In the genomic region with DNA sequence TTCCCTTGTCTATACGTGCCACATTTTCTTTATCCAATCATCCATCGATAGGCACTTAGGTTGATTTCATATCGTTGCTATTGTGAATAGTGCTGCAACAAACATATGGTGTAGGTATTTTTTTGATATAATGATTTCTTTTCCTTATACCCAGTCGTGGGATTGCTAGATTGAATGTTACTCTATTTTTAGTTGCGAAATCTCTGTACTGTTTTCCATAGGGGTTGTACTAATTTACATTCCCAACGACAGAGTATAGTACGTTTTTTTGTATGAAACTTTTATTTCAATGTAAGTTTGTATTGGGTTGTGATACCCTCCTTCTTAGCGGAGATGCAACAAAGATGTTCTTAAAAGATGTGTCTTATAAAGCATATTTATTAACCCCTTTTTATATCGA, we compare ENCODE assay signal across 24 cellular contexts. TPM values are rescaled to one million over a fixed set of nuclear protein-coding genes. Genes with fewer than 3 reads are reported as not detected.
DNase-seq lines count a peak whose midpoint lies in the region; ATAC-seq, FAIRE-seq and TF ChIP-seq lines count a peak whose summit lies in the region.
"Had no signal": no experiment of that assay in that cellular context is flagged by ENCODE, and none has a peak within 500 bp of the region (broad histone marks: within the 10 kb centered on the region; RNA-seq: fewer than 3 reads in every experiment).

No MANE protein-coding gene starts in this region.

- no peak for TF ChIP-seq POLR2A in A549 (IDR thresholded peaks at IDR 0.05; ENCODE audit: low read length)
- TF ChIP-seq POLR2A in IMR-90 (IDR thresholded peaks at IDR 0.05; ENCODE audit: low read depth, low read length): no peak

- FAIRE-seq in A549 (lab: Jason Lieb, UNC): peak; percentile 46
- FAIRE-seq: A204.1, D721Med, G401.6, GM12891, GM18507 had no signal

- H3K4me2 ChIP-seq in A549 (no peak overlapping the region), IMR-90 (ENCODE audit: low read depth, low read length) (no peak overlapping the region), MM.1S (ENCODE audit: low read depth, low read length) (peak overlapping the region; percentile 34), OCI-LY3 (ENCODE audit: low read length) (peak overlapping the region; percentile 60)

- ATAC-seq in A549: no peak
- ATAC-seq in IMR-90 (ENCODE audit: low read depth): no peak
- ATAC-seq: CD8-positive, alpha-beta T cell had no signal

- in situ Hi-C loops in IMR-90 (cut with MboI; ENCODE audit: low sequenced_read_pairs) (no loop called here), GM13977 (cut with MboI; ENCODE audit: low pct_unique_long_range_greater_than_20kb, low sequenced_read_pairs, unreplicated experiment) (loop anchor here (25.0 kb wide), 1 partner anchor 533 kb away; no protein-coding TSS in a partner anchor)

- H4K20me1 ChIP-seq in IMR-90 (ENCODE audit: insufficient read depth, low read length) (no peaks in the 10 kb centered on the region), MM.1S (ENCODE audit: insufficient read depth, low read length) (no peaks in the 10 kb centered on the region), OCI-LY3 (ENCODE audit: insufficient read depth, low read length) (no peaks in the 10 kb centered on the region)
- H4K20me1 ChIP-seq: BLaER1 treated with 17β-estradiol and CSF1 and Interleukin-3, amounts not matched to agents 10 nM and 100 nM had no signal

- no peak overlapping the region for H2BK120ac ChIP-seq in IMR-90 (ENCODE audit: low read depth, low read length)

- H3K27me3 ChIP-seq in IMR-90 (ENCODE audit: control insufficient read depth, insufficient read depth, low read length) (peaks cover 6% of the 10 kb centered on the region), MM.1S (replicated peaks; ENCODE audit: insufficient read depth, low read length) (no peaks in the 10 kb centered on the region), OCI-LY3 (ENCODE audit: low read depth, low read length) (peaks cover 22% of the 10 kb centered on the region)
- H3K27me3 ChIP-seq: BLaER1 treated with 17β-estradiol and CSF1 and Interleukin-3, amounts not matched to agents 10 nM and 100 nM had no signal

- H3K9me2 ChIP-seq in MM.1S (replicated peaks; ENCODE audit: insufficient read depth, low read length): no peaks in the 10 kb centered on the region

- H3K4me1 ChIP-seq in A549: peaks cover 25% of the 10 kb centered on the region
- H3K4me1 ChIP-seq in IMR-90 (ENCODE audit: control insufficient read depth, insufficient read depth, low read length): peaks cover 3% of the 10 kb centered on the region; the same call in 1 of the 2 replicates
- peaks cover 26% of the 10 kb centered on the region for H3K4me1 ChIP-seq in MM.1S (ENCODE audit: low read length)
- peaks cover 26% of the 10 kb centered on the region for H3K4me1 ChIP-seq in OCI-LY3 (ENCODE audit: low read length)

- no peak overlapping the region for H3K4me3 Mint-ChIP-seq in nephron progenitor cell
- H3K4me3 Mint-ChIP-seq: B cell; CD4-positive, alpha-beta T cell; CD8-positive, alpha-beta T cell had no signal

- 87% methylated on average over 9 of the region's 9 CpGs for WGBS in A549 (ENCODE audit: missing lambda C conversion rate)
- no CpG with 5 or more reads among the region's 9 CpGs for WGBS in IMR-90 (ENCODE audit: extremely low coverage in 2 of 2, insufficient read length in 1 of 2), 2 experiments

- H3K79me1 ChIP-seq in IMR-90 (ENCODE audit: low read depth in 1 of 2, low read length in 2 of 2): no peaks in the 10 kb centered on the region

- H2BK15ac ChIP-seq in IMR-90 (ENCODE audit: low read depth, low read length): no peak overlapping the region

- CTCF ChIA-PET in A549 (lab: Yijun Ruan, JAX) (interaction anchor here (0.8 to 11.5 kb wide), 14 partner anchors 7 to 413 kb away, joined by 3 to 566 read pairs (median 4); partner anchors contain the start of genes AKR1B1 and AKR1B15), IMR-90 (lab: Yijun Ruan, JAX) (no interaction called here)

- no peaks in the 10 kb centered on the region for H3K79me2 ChIP-seq in MM.1S (ENCODE audit: low read length)
- no peaks in the 10 kb centered on the region for H3K79me2 ChIP-seq in OCI-LY3 (ENCODE audit: low read length)

- POLR2A ChIA-PET in A549 (lab: Yijun Ruan, JAX): no interaction called here
- POLR2A ChIA-PET in IMR-90 (lab: Charles Lee; ENCODE audit: unreplicated experiment): no interaction called here

- H2AFZ ChIP-seq in IMR-90 (replicated peaks; ENCODE audit: low read length, poor library complexity) (no peak overlapping the region), MM.1S (ENCODE audit: low read length) (0 out of 2 replicates have a peak overlapping the region, but pooled peaks have one; percentile 29), OCI-LY3 (ENCODE audit: low read depth, low read length) (no peak overlapping the region)

- peaks cover 5% of the 10 kb centered on the region; the same call in 1 of the 3 replicates for H3K9me3 ChIP-seq in A549
- no peaks in the 10 kb centered on the region for H3K9me3 ChIP-seq in IMR-90 (ENCODE audit: control insufficient read depth, insufficient read depth, low read length)
- H3K9me3 ChIP-seq in MM.1S (replicated peaks; ENCODE audit: insufficient read depth, low read length): no peaks in the 10 kb centered on the region
- no peaks in the 10 kb centered on the region for H3K9me3 ChIP-seq in OCI-LY3 (ENCODE audit: insufficient read depth, low read length)
- H3K9me3 ChIP-seq: Caco-2 had no signal

- BruUV-seq in IMR-90 (replicated peaks; lab: Mats Ljungman, UMichigan): no TSS peak

- no peak for TF ChIP-seq RAD21 in A549 (conservative IDR thresholded peaks at IDR 0.05 in 1 of 2, IDR thresholded peaks at IDR 0.05 in 1 of 2)
- no peak for TF ChIP-seq RAD21 in IMR-90 (IDR thresholded peaks at IDR 0.05; ENCODE audit: low read length)

- H3K14ac ChIP-seq in IMR-90 (replicated peaks; ENCODE audit: low read depth, low read length): no peak overlapping the region

- TF ChIP-seq CTCF in A549 (IDR thresholded peaks at IDR 0.05) (no peak), IMR-90 (conservative IDR thresholded peaks at IDR 0.05; ENCODE audit: low read depth, low read length) (no peak), MM.1S (IDR thresholded peaks at IDR 0.05; ENCODE audit: low read length) (no peak), OCI-LY3 (IDR thresholded peaks at IDR 0.05; ENCODE audit: low read depth, low read length) (no peak), nephron progenitor cell (IDR thresholded peaks at IDR 0.05) (no peak), GM13977 (IDR thresholded peaks at IDR 0.05; ENCODE audit: extremely low read depth, insufficient read depth, missing control alignments) (no peak)

- H4K91ac ChIP-seq in IMR-90 (ENCODE audit: insufficient read depth, low read depth, low read length): no peak overlapping the region

- intact Hi-C loops in IMR-90 (cut with micrococcal nuclease): no loop called here

- no peak overlapping the region for H3K4ac ChIP-seq in IMR-90 (ENCODE audit: low read depth, low read length)

- H2BK5ac ChIP-seq in IMR-90 (ENCODE audit: low read depth, low read length, poor library complexity, severe bottlenecking): no peak overlapping the region

- no peak overlapping the region for H3K56ac ChIP-seq in IMR-90 (ENCODE audit: extremely low read depth, insufficient read depth, low read length)

- H3K9me3 Mint-ChIP-seq in nephron progenitor cell: no peaks in the 10 kb centered on the region
- H3K9me3 Mint-ChIP-seq: CD8-positive, alpha-beta T cell had no signal

- no peak overlapping the region for H2AK5ac ChIP-seq in IMR-90 (ENCODE audit: low read depth, low read length)

- H3K36me3 ChIP-seq in IMR-90 (ENCODE audit: control insufficient read depth, insufficient read depth, low read length): no peaks in the 10 kb centered on the region
- no peaks in the 10 kb centered on the region for H3K36me3 ChIP-seq in MM.1S (replicated peaks; ENCODE audit: insufficient read depth, low read length)
- H3K36me3 ChIP-seq in OCI-LY3 (replicated peaks; ENCODE audit: low read depth, low read length): no peaks in the 10 kb centered on the region
- H3K36me3 ChIP-seq: BLaER1 treated with 17β-estradiol and CSF1 and Interleukin-3, amounts not matched to agents 10 nM and 100 nM had no signal

- H3K4me3 ChIP-seq in A549: no peak overlapping the region
- no peak overlapping the region for H3K4me3 ChIP-seq in IMR-90 (ENCODE audit: insufficient read depth, low read depth, low read length)
- H3K4me3 ChIP-seq in MM.1S (ENCODE audit: low read length): 0 out of 2 replicates have a peak overlapping the region, but pooled peaks have one; percentile 9
- no peak overlapping the region; the same call in 1 of the 2 replicates for H3K4me3 ChIP-seq in OCI-LY3 (ENCODE audit: low read length)
- H3K4me3 ChIP-seq: BLaER1 treated with 17β-estradiol and CSF1 and Interleukin-3, amounts not matched to agents 10 nM and 100 nM had no signal

- H3K9me1 ChIP-seq in IMR-90 (ENCODE audit: insufficient read depth, low read length): peaks cover 5% of the 10 kb centered on the region; the same call in 1 of the 2 replicates

- no peak overlapping the region for H2BK20ac ChIP-seq in IMR-90 (ENCODE audit: low read depth, low read length)

- H4K8ac ChIP-seq in IMR-90 (ENCODE audit: low read depth in 2 of 2, low read length in 2 of 2): no peak overlapping the region

- no peak overlapping the region for H2AK9ac ChIP-seq in IMR-90 (replicated peaks; ENCODE audit: low read depth, low read length, poor library complexity)

- H3K27ac ChIP-seq in A549 (no peak overlapping the region), IMR-90 (ENCODE audit: insufficient read depth, low read length) (no peak overlapping the region), MM.1S (ENCODE audit: low read length) (peak overlapping the region; percentile 29; the same call in 1 of the 2 replicates), OCI-LY3 (ENCODE audit: low read length) (no peak overlapping the region), caudate nucleus (ENCODE audit: low read depth, low read length) (no peak overlapping the region)
- H3K27ac ChIP-seq: C4-2B had no signal

- H4K5ac ChIP-seq in IMR-90 (ENCODE audit: low read depth, low read length): no peak overlapping the region

- no peak overlapping the region for H3K18ac ChIP-seq in IMR-90 (ENCODE audit: low read depth, low read length)

- no peak overlapping the region for H3K23ac ChIP-seq in IMR-90 (ENCODE audit: low read depth, low read length)

- H3K27ac Mint-ChIP-seq in nephron progenitor cell: no peak overlapping the region
- H3K27ac Mint-ChIP-seq: B cell; CD4-positive, alpha-beta T cell; CD8-positive, alpha-beta T cell had no signal

- no peaks in the 10 kb centered on the region for H3K36me3 Mint-ChIP-seq in nephron progenitor cell (ENCODE audit: low read depth)
- H3K36me3 Mint-ChIP-seq: CD8-positive, alpha-beta T cell had no signal

- peaks cover 17% of the 10 kb centered on the region for H3K27me3 Mint-ChIP-seq in nephron progenitor cell (ENCODE audit: low read depth, poor library complexity)
- H3K27me3 Mint-ChIP-seq: CD4-positive, alpha-beta T cell had no signal

- DNase-seq in A549 (ENCODE audit: low read depth in 1 of 2, low spot score in 1 of 2) (no peak), IMR-90 (no peak), MM.1S (no peak), nephron progenitor cell (no peak), caudate nucleus (lab: John Stamatoyannopoulos, UW) (no peak), GM13977 (ENCODE audit: low spot score) (no peak)
- no peak for DNase-seq in effector CD8-positive, alpha-beta T cell (lab: John Stamatoyannopoulos, UW)
- DNase-seq: 8988T; AML-193; Caco-2; Calu3; CD4-positive, alpha-beta T cell; CD8-positive, alpha-beta T cell; DMS79 treated with DMSO at 0.1 percent for 48 hours; GF-D8 had no signal

- H3F3A ChIP-seq in MM.1S (ENCODE audit: insufficient read depth, low read length): peaks cover 13% of the 10 kb centered on the region; the same call in 1 of the 2 replicates

- dilution Hi-C loops in IMR-90 (cut with HindIII; ENCODE audit: low sequenced_read_pairs, unreplicated experiment): no loop called here

- no peak for TF ChIP-seq EP300 in A549 (IDR thresholded peaks at IDR 0.05)

- H3K9ac ChIP-seq in IMR-90 (ENCODE audit: low read depth, low read length) (no peak overlapping the region), MM.1S (ENCODE audit: low read length) (no peak overlapping the region), OCI-LY3 (ENCODE audit: low read length) (no peak overlapping the region)
- H3K9ac ChIP-seq: BLaER1 treated with 17β-estradiol and CSF1 and Interleukin-3, amounts not matched to agents 10 nM and 100 nM had no signal

- peaks cover 23% of the 10 kb centered on the region for H3K4me1 Mint-ChIP-seq in nephron progenitor cell

RNA-seq across cellular contexts. Expression of gene AKR1B1, which starts 30.0 kb away (rescaled TPM):
- polyA plus RNA-seq in A549 (2011; rRNA removed): 1,636 and 1,761 TPM in 2 replicates
- 1,617 and 1,738 TPM in 2 replicates for polyA plus RNA-seq in A549 (2012; cell fraction: cytosol; rRNA removed)
- 1,542 and 1,798 TPM in 2 replicates for polyA plus RNA-seq in A549 (2012; cell fraction: nucleus; rRNA removed)
- polyA plus RNA-seq in A549 (2017; fragmentation: RNase III; extraction: RNeasy Plus Mini Kit Qiagen cat#74134 plus additional on column Dnase treatment): 4,339 to 6,918 TPM (median 6,205 TPM) in 3 replicates
- polyA minus RNA-seq in A549 (2011; rRNA and poly(A)+ RNA removed): 620 and 678 TPM in 2 replicates
- 72.2 and 90.9 TPM in 2 replicates for total RNA-seq in IMR-90 (2012; rRNA removed)
- polyA plus RNA-seq in IMR-90 (2012; rRNA removed): 184 and 201 TPM in 2 replicates
- polyA plus RNA-seq in IMR-90 (2012; cell fraction: cytosol; rRNA removed): 129 and 173 TPM in 2 replicates
- polyA plus RNA-seq in IMR-90 (2012; cell fraction: nucleus; rRNA removed; ENCODE audit: low replicate concordance): 171 and 218 TPM in 2 replicates

Comparison
In these comparisons a context has a peak if more than half of its experiments do, and no peak if none do; other contexts are left out.
1. H3K4me2 ChIP-seq: peak in MM.1S (single experiment) and OCI-LY3 (single experiment); none in A549 (single experiment) and IMR-90 (single experiment).
2. RNA of gene AKR1B1, which starts 30.0 kb away (polyA plus RNA-seq): 1,542 to 6,918 TPM in A549; 129 to 218 TPM in IMR-90; every median in the first group is over 4 times any median in the second.